Comparison of ENCODE assay signal across 1 cellular context in genomic region chr9:136326777-136327312, GRCh38.
TF ChIP-seq lines count a peak whose summit lies in the region.

No MANE protein-coding gene starts in this region.

TF ChIP-seq in GM23338, 12 proteins besides CTCF, POLR2A, EP300 and RAD21 (continued from another document):
- no peak for TF ChIP-seq REST (IDR thresholded peaks at IDR 0.05; ENCODE audit: unreplicated experiment)
- TF ChIP-seq EZH2phosphoT487 (IDR thresholded peaks at IDR 0.05; ENCODE audit: unreplicated experiment) = no peak
- TF ChIP-seq JUNB (IDR thresholded peaks at IDR 0.05; ENCODE audit: unreplicated experiment) = no peak
- TF ChIP-seq ETS1 (IDR thresholded peaks at IDR 0.05) = no peak
- no peak for TF ChIP-seq ZNF114 (CRISPR knock-in tag; IDR thresholded peaks at IDR 0.05)
- TF ChIP-seq STAT1 (IDR thresholded peaks at IDR 0.05; ENCODE audit: unreplicated experiment) = no peak
TF ChIP-seq in GM23338: peak in this region for 0.
